19 cellular contexts compared by ENCODE assay signal in genomic region chr18:58838946-58839345, GRCh38. TPM values are rescaled to one million over a fixed set of nuclear protein-coding genes. Genes with fewer than 3 reads are reported as not detected.
DNase-seq lines count a peak whose midpoint lies in the region; FAIRE-seq and TF ChIP-seq lines count a peak whose summit lies in the region.
"Had no signal": no experiment of that assay in that cellular context is flagged by ENCODE, and none has a peak within 500 bp of the region (broad histone marks: within the 10 kb centered on the region; RNA-seq: fewer than 3 reads in every experiment).

No MANE protein-coding gene starts in this region.

- DNase-seq in H9 (no peak), neural crest cell (ENCODE audit: low read depth, low spot score) (no peak), urothelium cell line (ENCODE audit: low spot score) (peak; percentile 35), NCI-H82 treated with DMSO at 0.1 percent for 48 hours (lab: John Stamatoyannopoulos, UW; ENCODE audit: unreplicated experiment) (no peak), AML-193 (lab: John Stamatoyannopoulos, UW) (no peak), small intestine (no peak)
- DNase-seq: BE2C; CD4-positive, CD25-positive, alpha-beta regulatory T cell; CD8-positive, alpha-beta memory T cell; COR-L47; DMS 273 treated with DMSO at 0.1 percent for 48 hours; HFFc6; KBM-7 had no signal

- H3K4me2 ChIP-seq in H9 (ENCODE audit: insufficient read depth, insufficient read length, low read length) = no peak overlapping the region

- H3K14ac ChIP-seq in H9 (ENCODE audit: insufficient read depth, low read length) = no peak overlapping the region

- no peak overlapping the region for H2BK120ac ChIP-seq in H9 (ENCODE audit: low read depth, low read length, poor library complexity, severe bottlenecking)

- no peaks in the 10 kb centered on the region for H3K79me1 ChIP-seq in H9 (ENCODE audit: insufficient read depth, low read depth, low read length, poor library complexity, severe bottlenecking)

- H3K9me3 ChIP-seq in H9 (ENCODE audit: control insufficient read depth, low read depth, low read length) (no peaks in the 10 kb centered on the region), small intestine (ENCODE audit: control insufficient read depth, low read depth) (no peaks in the 10 kb centered on the region)
- H3K9me3 ChIP-seq: BE2C had no signal

- no peak overlapping the region for H2AFZ ChIP-seq in H9 (ENCODE audit: low read length)

- H4K91ac ChIP-seq in H9 (ENCODE audit: insufficient read length, low read depth, low read length) = no peak overlapping the region

- H3K23me2 ChIP-seq in H9 (ENCODE audit: insufficient read length, low read depth, low read length, poor library complexity, severe bottlenecking) = no peaks in the 10 kb centered on the region

- no CpG with 5 or more reads among the region's 6 CpGs for WGBS in H9 (ENCODE audit: extremely low coverage, insufficient read length, low lambda C conversion rate)
- 81 to 92% (median 91%) methylated on average over 6 of the region's 6 CpGs for WGBS in small intestine, 3 donors

- no peak overlapping the region for H3T11ph ChIP-seq in H9 (ENCODE audit: low read length)

- TF ChIP-seq CTCF in H9 (conservative IDR thresholded peaks at IDR 0.05) = no peak
- no peak for TF ChIP-seq CTCF in brain (conservative IDR thresholded peaks at IDR 0.05)
- TF ChIP-seq CTCF in neural crest cell (conservative IDR thresholded peaks at IDR 0.05) = no peak

- no peaks in the 10 kb centered on the region for H3K36me3 ChIP-seq in small intestine (ENCODE audit: control insufficient read depth in 2 of 2, insufficient read depth in 2 of 2, low read length in 2 of 2)
- H3K36me3 ChIP-seq: BE2C had no signal

- H3K27ac Mint-ChIP-seq in H9 (peak overlapping the region in 2 of 3 experiments; percentile 69 to 82; a peak in 4 of 7 replicates), brain (peak overlapping the region in 4 of 5 experiments; percentile 83 to 97 (median 90)), neural crest cell (ENCODE audit: unreplicated experiment) (peak overlapping the region; percentile 35)
- H3K27ac Mint-ChIP-seq: CD8-positive, alpha-beta memory T cell; HFFc6; IgD-negative memory B cell had no signal

- no peak for FAIRE-seq in urothelium cell line (lab: Jason Lieb, UNC)
- no peak for FAIRE-seq in small intestine (lab: Jason Lieb, UNC)
- FAIRE-seq: G401.6, GM12891, H54, HTR-8/SVneo had no signal

- H3K9ac ChIP-seq in H9 (ENCODE audit: extremely low read depth, insufficient read length, low read length) = no peak overlapping the region

- H3K4me3 ChIP-seq in small intestine (ENCODE audit: low read depth in 1 of 2, low read length in 2 of 2) = no peak overlapping the region

- no peak overlapping the region for H4K8ac ChIP-seq in H9 (replicated peaks; ENCODE audit: insufficient read length, low read depth, low read length)

- H3K9me3 Mint-ChIP-seq in H9 (no peaks in the 10 kb centered on the region; a peak in 1 of 5 replicates), brain (peaks cover 0 to 18% (median 4%) of the 10 kb centered on the region in 5 experiments), neural crest cell (no peaks in the 10 kb centered on the region)
- H3K9me3 Mint-ChIP-seq: CD4-positive, CD25-positive, alpha-beta regulatory T cell; CD8-positive, alpha-beta memory T cell; HFFc6; IgD-negative memory B cell had no signal

- H3K56ac ChIP-seq in H9 (ENCODE audit: insufficient read length, low read depth, low read length) = no peak overlapping the region

- H3K27me3 ChIP-seq in H9 (ENCODE audit: insufficient read depth, low read length) = no peaks in the 10 kb centered on the region
- H3K27me3 ChIP-seq in small intestine (ENCODE audit: control insufficient read depth in 2 of 2, insufficient read depth in 2 of 2, low read length in 2 of 2) = no peaks in the 10 kb centered on the region
- H3K27me3 ChIP-seq: BE2C had no signal

- H3K36me3 Mint-ChIP-seq in H9 (ENCODE audit: insufficient read depth in 1 of 3, low read depth in 3 of 3) (no peaks in the 10 kb centered on the region), brain (no peaks in the 10 kb centered on the region), neural crest cell (ENCODE audit: low read depth) (no peaks in the 10 kb centered on the region)
- H3K36me3 Mint-ChIP-seq: CD4-positive, CD25-positive, alpha-beta regulatory T cell; CD8-positive, alpha-beta memory T cell had no signal

- peaks cover 27 to 36% of the 10 kb centered on the region in 2 experiments for H3K4me1 Mint-ChIP-seq in H9
- H3K4me1 Mint-ChIP-seq in brain = peaks cover 47% of the 10 kb centered on the region
- H3K4me1 Mint-ChIP-seq in neural crest cell = peaks cover 43% of the 10 kb centered on the region
- H3K4me1 Mint-ChIP-seq: CD4-positive, CD25-positive, alpha-beta regulatory T cell; CD8-positive, alpha-beta memory T cell had no signal

- peaks cover 2% of the 10 kb centered on the region for H4K20me1 ChIP-seq in H9 (ENCODE audit: control insufficient read depth, insufficient read depth, insufficient read length)

- no peaks in the 10 kb centered on the region for H3K79me2 ChIP-seq in H9 (ENCODE audit: insufficient read depth, low read length)

- H3K4me3 Mint-ChIP-seq in H9 = no peak overlapping the region
- peak overlapping the region in 1 of 5 experiments; percentile 18 for H3K4me3 Mint-ChIP-seq in brain
- peak overlapping the region; percentile 61 for H3K4me3 Mint-ChIP-seq in neural crest cell
- H3K4me3 Mint-ChIP-seq: CD4-positive, CD25-positive, alpha-beta regulatory T cell; CD8-positive, alpha-beta memory T cell; HFFc6; IgD-negative memory B cell had no signal

- H3K4me1 ChIP-seq in H9 (ENCODE audit: insufficient read depth, low read length) (peaks cover 11% of the 10 kb centered on the region; the same call in 1 of the 2 replicates), small intestine (ENCODE audit: control insufficient read depth in 2 of 2, insufficient read depth in 1 of 2, low read depth in 1 of 2, low read length in 1 of 2) (no peaks in the 10 kb centered on the region)
- H3K4me1 ChIP-seq: BE2C had no signal

- no peak overlapping the region for H3K4ac ChIP-seq in H9 (ENCODE audit: low read depth, low read length)

- H4K5ac ChIP-seq in H9 (ENCODE audit: insufficient read length, low read depth, low read length) = no peak overlapping the region

- H3K18ac ChIP-seq in H9 (ENCODE audit: insufficient read length, low read depth, low read length) = no peak overlapping the region

- H2BK20ac ChIP-seq in H9 (ENCODE audit: low read depth, low read length, poor library complexity, severe bottlenecking) = no peak overlapping the region

- H2BK12ac ChIP-seq in H9 (ENCODE audit: insufficient read length, low read depth, low read length) = no peak overlapping the region

- H2BK15ac ChIP-seq in H9 (ENCODE audit: low read depth, low read length) = no peak overlapping the region

- H3K27ac ChIP-seq in H9 (ENCODE audit: insufficient read length, low read depth, low read length) = no peak overlapping the region
- H3K27ac ChIP-seq in small intestine (ENCODE audit: low read depth in 1 of 2, low read length in 1 of 2) = no peak overlapping the region

- H2AK5ac ChIP-seq in H9 (ENCODE audit: insufficient read length, low read length) = no peak overlapping the region

- H3K27me3 Mint-ChIP-seq in H9 (ENCODE audit: low read depth) (no peaks in the 10 kb centered on the region; the same call in 1 of the 2 replicates), brain (peaks cover 4% of the 10 kb centered on the region), neural crest cell (ENCODE audit: low read depth) (no peaks in the 10 kb centered on the region)
- H3K27me3 Mint-ChIP-seq: IgD-negative memory B cell had no signal

- no peak overlapping the region for H2BK5ac ChIP-seq in H9 (ENCODE audit: insufficient read length, low read length)

- H3K23ac ChIP-seq in H9 (ENCODE audit: insufficient read length, low read depth, low read length) = no peak overlapping the region

RNA-seq across cellular contexts. Expression of gene ZNF532, which starts 25.7 kb away (rescaled TPM):
- total RNA-seq in H9 (2021) (254 and 258 TPM in 2 replicates), neural crest cell (171 and 180 TPM in 2 replicates)
- polyA plus RNA-seq in brain (ENCODE audit: insufficient read depth, low read depth, low replicate concordance) (51.6 TPM), small intestine (1 to 10 TPM; 1.3 to 7.4 (median 2.4) TPM)

Comparison
In these comparisons a context has a peak if more than half of its experiments do, and no peak if none do; other contexts are left out.
1. H3K27ac Mint-ChIP-seq: peak in every context shown above with its lines; median percentile 90 in brain; 76 in H9; 35 in neural crest cell.